Comparison of ENCODE assay signal across 8 cellular contexts in genomic region chr6:11172501-11173337, GRCh38. TPM values are rescaled to one million over a fixed set of nuclear protein-coding genes. Genes with fewer than 3 reads are reported as not detected.
DNase-seq lines count a peak whose midpoint lies in the region; ATAC-seq and TF ChIP-seq lines count a peak whose summit lies in the region.

No MANE protein-coding gene starts in this region.

- H3K4me1 ChIP-seq in cardiac muscle cell (ENCODE audit: low read depth) = peaks cover 5% of the 10 kb centered on the region

- ATAC-seq in HG03175 (IDR thresholded peaks at IDR 0.05; ENCODE audit: unreplicated experiment) (peak; percentile 73), GM21381 (IDR thresholded peaks at IDR 0.05; ENCODE audit: unreplicated experiment) (no peak)

- no peak overlapping the region for H3K4me3 ChIP-seq in cardiac muscle cell

- H3K27ac ChIP-seq in cardiac muscle cell = no peak overlapping the region

- peak; percentile 85 for TF ChIP-seq CTCF in cardiac muscle cell (IDR thresholded peaks at IDR 0.05; ENCODE audit: low read depth, low read length)

- no peaks in the 10 kb centered on the region for H3K9me3 ChIP-seq in cardiac muscle cell (ENCODE audit: low read depth)

- DNase-seq in D341Med (ENCODE audit: low spot score) (peak; percentile 70), SHP77 treated with DMSO at 0.1 percent for 48 hours (lab: John Stamatoyannopoulos, UW) (peak; percentile 6), cardiac muscle cell (ENCODE audit: low read depth in 1 of 2, low spot score in 1 of 2) (peak; percentile 65 to 70), renal cortical epithelial cell (ENCODE audit: low read depth) (peak; percentile 48), NCI-H524 treated with DMSO at 0.1 percent for 48 hours (lab: John Stamatoyannopoulos, UW) (no peak)
- peak; percentile 77 for DNase-seq in activated naive CD4-positive, alpha-beta T cell treated with Interleukin-2 at 50 U/mL for 16 hours

- H3K36me3 ChIP-seq in cardiac muscle cell = no peaks in the 10 kb centered on the region

- H3K27me3 ChIP-seq in cardiac muscle cell = no peaks in the 10 kb centered on the region

RNA-seq across cellular contexts. Expression of gene NEDD9, which starts 59.7 kb away (rescaled TPM):
- total RNA-seq in cardiac muscle cell = 25.1 and 26.8 TPM in 2 replicates
- polyA plus RNA-seq in cardiac muscle cell = 12.6 and 19.7 TPM in 2 replicates
- 86.7 and 131 TPM in 2 replicates for total RNA-seq in renal cortical epithelial cell
